In the genomic region with DNA sequence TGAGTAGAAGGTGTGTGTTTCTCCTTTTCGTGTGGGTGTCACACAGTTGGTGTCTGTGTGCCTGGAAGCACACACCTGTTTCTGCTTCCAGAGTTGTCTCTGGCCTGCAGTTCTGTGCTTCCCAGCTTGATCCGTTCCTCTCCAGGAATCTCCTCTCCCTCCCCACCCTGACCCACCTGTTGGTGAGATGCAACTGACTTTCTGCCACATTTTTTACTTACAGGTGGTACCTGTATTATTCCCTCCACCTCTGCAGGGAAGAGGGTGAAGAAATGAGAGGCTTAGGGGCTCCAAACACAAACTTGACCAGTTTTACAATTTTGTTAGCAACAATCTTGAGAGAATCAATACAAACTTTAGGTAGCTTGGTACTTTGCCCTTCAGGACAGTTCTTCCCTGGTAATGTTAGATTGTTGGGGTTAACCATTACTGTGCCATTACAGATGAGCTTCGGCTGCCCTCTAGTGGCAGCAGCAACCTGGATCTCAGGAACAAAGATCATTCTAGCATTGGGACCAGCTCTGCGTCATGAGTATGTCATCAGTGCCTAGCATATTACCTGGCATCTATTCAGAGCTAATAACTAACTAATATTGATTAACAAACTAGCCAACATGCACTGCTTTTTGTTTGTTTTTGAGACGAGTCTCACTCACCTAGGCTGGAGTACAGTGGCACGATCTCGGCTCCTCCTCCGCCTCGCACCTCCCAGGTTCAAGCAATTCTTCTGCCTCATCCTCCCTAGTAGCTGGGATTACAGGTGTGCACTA, we compare ENCODE assay signal across 1 cellular context.
TF ChIP-seq lines count a peak whose summit lies in the region.

No MANE protein-coding gene starts in this region.

TF ChIP-seq in IMR-90, 13 proteins besides CTCF, POLR2A, EP300 and RAD21:
- TF ChIP-seq SMC3 (IDR thresholded peaks at IDR 0.05; ENCODE audit: low read depth, low read length): peak; percentile 29; the same call in 1 of the 2 replicates
